ENCODE assay signal across 1 cellular context in the genomic region with DNA sequence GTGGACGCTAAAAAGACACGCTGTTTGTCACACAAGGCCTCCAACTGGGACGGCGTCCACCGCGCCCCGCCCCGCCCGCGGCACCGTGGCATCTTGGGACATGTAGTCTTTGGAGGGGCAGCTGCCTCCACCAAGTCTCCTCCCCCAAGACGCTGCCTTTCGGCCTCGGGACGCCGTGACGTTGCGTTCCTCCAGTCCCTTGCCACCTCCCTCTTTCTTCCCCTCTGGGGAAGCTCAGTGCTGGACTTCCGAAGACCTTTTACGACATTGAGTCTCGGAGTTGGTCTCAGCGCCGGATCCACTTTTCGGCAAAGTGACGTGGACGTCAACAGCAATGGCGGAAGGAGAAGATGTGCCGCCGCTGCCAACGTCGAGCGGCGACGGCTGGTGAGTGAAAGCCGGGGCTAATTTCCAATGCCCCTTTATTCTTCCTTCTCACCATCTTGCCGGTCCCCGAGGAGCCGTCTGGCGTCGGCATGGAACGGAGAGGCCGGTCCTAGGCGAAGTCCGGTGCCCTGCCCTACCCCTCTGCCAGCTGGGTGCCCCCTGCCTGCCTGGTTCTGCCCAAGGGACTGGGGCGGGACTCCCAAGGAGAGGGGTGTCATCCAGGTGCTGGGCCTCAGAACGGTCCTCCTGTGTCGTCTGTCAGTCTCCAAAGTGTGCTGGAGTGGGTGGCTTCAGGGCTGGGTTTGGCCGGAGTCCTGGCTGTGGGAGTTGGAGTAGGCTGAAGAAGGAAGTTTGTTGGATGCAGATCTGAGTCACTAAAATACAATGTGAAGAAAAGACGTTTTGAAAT.
TF ChIP-seq lines count a peak whose summit lies in the region.

A gene (plus strand): TSS at position 308 of the 796 bp plus-strand sequence. CDS start 27 bp downstream, at position 335.

TF ChIP-seq in A549, 52 proteins besides CTCF, POLR2A, EP300 and RAD21 (continued from another document):
- TF ChIP-seq, protein P1, sequence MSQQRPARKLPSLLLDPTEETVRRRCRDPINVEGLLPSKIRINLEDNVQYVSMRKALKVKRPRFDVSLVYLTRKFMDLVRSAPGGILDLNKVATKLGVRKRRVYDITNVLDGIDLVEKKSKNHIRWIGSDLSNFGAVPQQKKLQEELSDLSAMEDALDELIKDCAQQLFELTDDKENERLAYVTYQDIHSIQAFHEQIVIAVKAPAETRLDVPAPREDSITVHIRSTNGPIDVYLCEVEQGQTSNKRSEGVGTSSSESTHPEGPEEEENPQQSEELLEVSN (IDR thresholded peaks at IDR 0.05; ENCODE audit: borderline replicate concordance, low read depth), result no peak; the same call in 1 of the 2 replicates
- TF ChIP-seq PHF8 (IDR thresholded peaks at IDR 0.05; ENCODE audit: borderline replicate concordance, low read depth), result peak; percentile 95
- TF ChIP-seq, protein P2, sequence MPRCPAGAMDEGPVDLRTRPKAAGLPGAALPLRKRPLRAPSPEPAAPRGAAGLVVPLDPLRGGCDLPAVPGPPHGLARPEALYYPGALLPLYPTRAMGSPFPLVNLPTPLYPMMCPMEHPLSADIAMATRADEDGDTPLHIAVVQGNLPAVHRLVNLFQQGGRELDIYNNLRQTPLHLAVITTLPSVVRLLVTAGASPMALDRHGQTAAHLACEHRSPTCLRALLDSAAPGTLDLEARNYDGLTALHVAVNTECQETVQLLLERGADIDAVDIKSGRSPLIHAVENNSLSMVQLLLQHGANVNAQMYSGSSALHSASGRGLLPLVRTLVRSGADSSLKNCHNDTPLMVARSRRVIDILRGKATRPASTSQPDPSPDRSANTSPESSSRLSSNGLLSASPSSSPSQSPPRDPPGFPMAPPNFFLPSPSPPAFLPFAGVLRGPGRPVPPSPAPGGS (IDR thresholded peaks at IDR 0.05), result peak; percentile 54; the same call in 1 of the 3 replicates
- TF ChIP-seq KDM1A (IDR thresholded peaks at IDR 0.05; ENCODE audit: low read depth), result no peak
TF ChIP-seq in A549: peak in this region for 12.
